In genomic region chr11:17152306-17152705, GRCh38 we compare ENCODE assay signal across 3 cellular contexts.
A peak's percentile ranks its signal among the peaks of the same experiment; 100 is the strongest.
TF ChIP-seq lines count a peak whose summit lies in the region.

No MANE protein-coding gene starts in this region.

TF ChIP-seq in HepG2, 621 proteins besides CTCF, POLR2A, EP300 and RAD21:
- TF ChIP-seq ZNF205 (CRISPR knock-in tag; IDR thresholded peaks at IDR 0.05) (no peak), MAFF (IDR thresholded peaks at IDR 0.05; ENCODE audit: low read depth, low read length) (peak; percentile 64), ZC3H13 (CRISPR knock-in tag; IDR thresholded peaks at IDR 0.05) (no peak), MAFK (conservative IDR thresholded peaks at IDR 0.05 in 1 of 2, IDR thresholded peaks at IDR 0.05 in 1 of 2; ENCODE audit: low read length in 2 of 2) (peak; percentile 62 to 81)

TF ChIP-seq in IMR-90, 13 proteins besides CTCF, POLR2A, EP300 and RAD21:
- no peak for TF ChIP-seq BHLHE40 (IDR thresholded peaks at IDR 0.05; ENCODE audit: low read depth, low read length)
- TF ChIP-seq MAFK (IDR thresholded peaks at IDR 0.05; ENCODE audit: low read depth, low read length) = peak; percentile 71
- TF ChIP-seq MXI1 (IDR thresholded peaks at IDR 0.05; ENCODE audit: borderline replicate concordance, low read depth, low read length) = no peak
TF ChIP-seq in IMR-90: peak in this region for 1.

TF ChIP-seq in K562, 482 proteins besides CTCF, POLR2A, EP300 and RAD21:
- TF ChIP-seq SRSF9 (IDR thresholded peaks at IDR 0.05; ENCODE audit: borderline replicate concordance, low read depth, low read length) (no peak), SRSF7 (optimal IDR thresholded peaks at IDR 0.05; ENCODE audit: low read depth, low read length) (no peak), MAFF (IDR thresholded peaks at IDR 0.05; ENCODE audit: low read length) (peak; percentile 60; the same call in 1 of the 2 replicates), PYGO2 (tag; IDR thresholded peaks at IDR 0.05) (no peak), FOS (IDR thresholded peaks at IDR 0.05; ENCODE audit: extremely low read depth, insufficient read length) (no peak), ZNF133 (CRISPR knock-in tag; IDR thresholded peaks at IDR 0.05) (no peak), CBFA2T3 (IDR thresholded peaks at IDR 0.05) (no peak), ZBTB26 (CRISPR knock-in tag; IDR thresholded peaks at IDR 0.05) (no peak), CCAR2 (IDR thresholded peaks at IDR 0.05; ENCODE audit: low read depth, low read length) (no peak), DDX20 (tag; IDR thresholded peaks at IDR 0.05; ENCODE audit: low read depth) (no peak), PTBP1 (IDR thresholded peaks at IDR 0.05; ENCODE audit: low read depth, low read length) (no peak), XRCC4 (IDR thresholded peaks at IDR 0.05; ENCODE audit: extremely low read depth, insufficient read depth, insufficient read length) (no peak), MTA1 (IDR thresholded peaks at IDR 0.05; ENCODE audit: borderline replicate concordance) (no peak), STAG1 (CRISPR knock-in tag; IDR thresholded peaks at IDR 0.05; ENCODE audit: borderline replicate concordance) (no peak), AFF1 (IDR thresholded peaks at IDR 0.05; ENCODE audit: low read depth in 1 of 2, partially characterized antibody in 2 of 2) (no peak), MYNN (IDR thresholded peaks at IDR 0.05) (no peak), MYNN (CRISPR knock-in tag; IDR thresholded peaks at IDR 0.05) (no peak), PKNOX1 (IDR thresholded peaks at IDR 0.05) (no peak), ARID1B (IDR thresholded peaks at IDR 0.05) (no peak), GABPB1 (CRISPR knock-in tag; IDR thresholded peaks at IDR 0.05) (no peak), NR2C1 (IDR thresholded peaks at IDR 0.05) (no peak), NR2C1 (tag; IDR thresholded peaks at IDR 0.05) (no peak), RFX5 (IDR thresholded peaks at IDR 0.05; ENCODE audit: low read depth, low read length) (no peak), ZNF316 (IDR thresholded peaks at IDR 0.05) (peak; percentile 90), SP2 (IDR thresholded peaks at IDR 0.05; ENCODE audit: extremely low read depth, low read depth, low read length, poor library complexity, severe bottlenecking) (no peak), KLF6 (CRISPR knock-in tag; IDR thresholded peaks at IDR 0.05; ENCODE audit: borderline replicate concordance) (no peak), NFIC (IDR thresholded peaks at IDR 0.05) (no peak), C11orf30 (IDR thresholded peaks at IDR 0.05; ENCODE audit: low read depth) (peak; percentile 81), ZNF583 (CRISPR knock-in tag; IDR thresholded peaks at IDR 0.05) (no peak), ZKSCAN8 (CRISPR knock-in tag; IDR thresholded peaks at IDR 0.05) (no peak), MAFG (tag; conservative IDR thresholded peaks at IDR 0.05) (0 out of 2 replicates have a peak, but pooled peaks have one; percentile 45), SREBF1 (IDR thresholded peaks at IDR 0.05; ENCODE audit: borderline replicate concordance, low read depth, low read length) (no peak), SRSF1 (IDR thresholded peaks at IDR 0.05; ENCODE audit: low read depth, low read length) (no peak), MAFK (IDR thresholded peaks at IDR 0.05; ENCODE audit: low read length) (peak; percentile 62; the same call in 1 of the 2 replicates), HDAC2 (IDR thresholded peaks at IDR 0.05) (no peak)
TF ChIP-seq in K562: peak in this region for 5.
